In the genomic region with DNA sequence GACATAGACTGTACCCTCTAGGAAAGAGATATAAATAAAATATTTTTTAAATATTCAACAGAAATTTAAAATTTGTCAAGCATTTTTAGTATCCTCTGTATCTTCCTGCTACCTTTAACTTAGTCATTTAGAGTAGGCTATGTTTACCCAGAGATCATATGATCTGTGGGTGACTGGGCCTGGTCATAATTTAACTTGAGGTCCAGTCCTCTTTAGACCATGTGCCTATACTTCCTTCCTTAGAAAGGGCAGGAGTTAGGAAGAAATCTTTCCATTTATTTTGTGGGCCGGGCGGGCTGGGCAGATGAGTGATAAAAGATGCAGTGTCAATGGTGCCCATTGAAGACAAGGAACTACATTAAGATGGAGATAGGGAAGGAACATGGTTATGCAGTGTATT, we compare ENCODE assay signal across 1 cellular context.
TF ChIP-seq lines count a peak whose summit lies in the region.

No MANE protein-coding gene starts in this region.

TF ChIP-seq in HepG2, 621 proteins besides CTCF, POLR2A, EP300 and RAD21 (continued from another document and continues in another):
- no peak for TF ChIP-seq NONO (IDR thresholded peaks at IDR 0.05)
- no peak for TF ChIP-seq NONO (CRISPR knock-in tag; conservative IDR thresholded peaks at IDR 0.05)
- no peak for TF ChIP-seq YY1 (IDR thresholded peaks at IDR 0.05; ENCODE audit: insufficient read depth, insufficient replicate concordance, low read depth, low read length)
- peak; percentile 68; the same call in 1 of the 2 replicates for TF ChIP-seq PPARG (CRISPR knock-in tag; conservative IDR thresholded peaks at IDR 0.05)
- TF ChIP-seq MIXL1 (CRISPR knock-in tag; IDR thresholded peaks at IDR 0.05): 0 out of 2 replicates have a peak, but pooled peaks have one; percentile 26
- TF ChIP-seq, protein P1, sequence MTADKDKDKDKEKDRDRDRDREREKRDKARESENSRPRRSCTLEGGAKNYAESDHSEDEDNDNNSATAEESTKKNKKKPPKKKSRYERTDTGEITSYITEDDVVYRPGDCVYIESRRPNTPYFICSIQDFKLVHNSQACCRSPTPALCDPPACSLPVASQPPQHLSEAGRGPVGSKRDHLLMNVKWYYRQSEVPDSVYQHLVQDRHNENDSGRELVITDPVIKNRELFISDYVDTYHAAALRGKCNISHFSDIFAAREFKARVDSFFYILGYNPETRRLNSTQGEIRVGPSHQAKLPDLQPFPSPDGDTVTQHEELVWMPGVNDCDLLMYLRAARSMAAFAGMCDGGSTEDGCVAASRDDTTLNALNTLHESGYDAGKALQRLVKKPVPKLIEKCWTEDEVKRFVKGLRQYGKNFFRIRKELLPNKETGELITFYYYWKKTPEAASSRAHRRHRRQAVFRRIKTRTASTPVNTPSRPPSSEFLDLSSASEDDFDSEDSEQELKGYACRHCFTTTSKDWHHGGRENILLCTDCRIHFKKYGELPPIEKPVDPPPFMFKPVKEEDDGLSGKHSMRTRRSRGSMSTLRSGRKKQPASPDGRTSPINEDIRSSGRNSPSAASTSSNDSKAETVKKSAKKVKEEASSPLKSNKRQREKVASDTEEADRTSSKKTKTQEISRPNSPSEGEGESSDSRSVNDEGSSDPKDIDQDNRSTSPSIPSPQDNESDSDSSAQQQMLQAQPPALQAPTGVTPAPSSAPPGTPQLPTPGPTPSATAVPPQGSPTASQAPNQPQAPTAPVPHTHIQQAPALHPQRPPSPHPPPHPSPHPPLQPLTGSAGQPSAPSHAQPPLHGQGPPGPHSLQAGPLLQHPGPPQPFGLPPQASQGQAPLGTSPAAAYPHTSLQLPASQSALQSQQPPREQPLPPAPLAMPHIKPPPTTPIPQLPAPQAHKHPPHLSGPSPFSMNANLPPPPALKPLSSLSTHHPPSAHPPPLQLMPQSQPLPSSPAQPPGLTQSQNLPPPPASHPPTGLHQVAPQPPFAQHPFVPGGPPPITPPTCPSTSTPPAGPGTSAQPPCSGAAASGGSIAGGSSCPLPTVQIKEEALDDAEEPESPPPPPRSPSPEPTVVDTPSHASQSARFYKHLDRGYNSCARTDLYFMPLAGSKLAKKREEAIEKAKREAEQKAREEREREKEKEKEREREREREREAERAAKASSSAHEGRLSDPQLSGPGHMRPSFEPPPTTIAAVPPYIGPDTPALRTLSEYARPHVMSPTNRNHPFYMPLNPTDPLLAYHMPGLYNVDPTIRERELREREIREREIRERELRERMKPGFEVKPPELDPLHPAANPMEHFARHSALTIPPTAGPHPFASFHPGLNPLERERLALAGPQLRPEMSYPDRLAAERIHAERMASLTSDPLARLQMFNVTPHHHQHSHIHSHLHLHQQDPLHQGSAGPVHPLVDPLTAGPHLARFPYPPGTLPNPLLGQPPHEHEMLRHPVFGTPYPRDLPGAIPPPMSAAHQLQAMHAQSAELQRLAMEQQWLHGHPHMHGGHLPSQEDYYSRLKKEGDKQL (CRISPR knock-in tag; IDR thresholded peaks at IDR 0.05; ENCODE audit: low read depth): no peak
- no peak for TF ChIP-seq ZFP90 (CRISPR knock-in tag; IDR thresholded peaks at IDR 0.05; ENCODE audit: borderline replicate concordance)
- peak; percentile 32; the same call in 1 of the 2 replicates for TF ChIP-seq GATAD2A (CRISPR knock-in tag; IDR thresholded peaks at IDR 0.05)
- no peak for TF ChIP-seq ZNF337 (CRISPR knock-in tag; IDR thresholded peaks at IDR 0.05; ENCODE audit: borderline replicate concordance, low read depth)
- TF ChIP-seq ZBTB21 (CRISPR knock-in tag; IDR thresholded peaks at IDR 0.05): no peak
- TF ChIP-seq SP5 (CRISPR knock-in tag; IDR thresholded peaks at IDR 0.05; ENCODE audit: borderline replicate concordance, low read depth): no peak
- TF ChIP-seq FOXP1 (IDR thresholded peaks at IDR 0.05): no peak
- no peak for TF ChIP-seq FOXP1 (CRISPR knock-in tag; IDR thresholded peaks at IDR 0.05)
- TF ChIP-seq, protein P2, sequence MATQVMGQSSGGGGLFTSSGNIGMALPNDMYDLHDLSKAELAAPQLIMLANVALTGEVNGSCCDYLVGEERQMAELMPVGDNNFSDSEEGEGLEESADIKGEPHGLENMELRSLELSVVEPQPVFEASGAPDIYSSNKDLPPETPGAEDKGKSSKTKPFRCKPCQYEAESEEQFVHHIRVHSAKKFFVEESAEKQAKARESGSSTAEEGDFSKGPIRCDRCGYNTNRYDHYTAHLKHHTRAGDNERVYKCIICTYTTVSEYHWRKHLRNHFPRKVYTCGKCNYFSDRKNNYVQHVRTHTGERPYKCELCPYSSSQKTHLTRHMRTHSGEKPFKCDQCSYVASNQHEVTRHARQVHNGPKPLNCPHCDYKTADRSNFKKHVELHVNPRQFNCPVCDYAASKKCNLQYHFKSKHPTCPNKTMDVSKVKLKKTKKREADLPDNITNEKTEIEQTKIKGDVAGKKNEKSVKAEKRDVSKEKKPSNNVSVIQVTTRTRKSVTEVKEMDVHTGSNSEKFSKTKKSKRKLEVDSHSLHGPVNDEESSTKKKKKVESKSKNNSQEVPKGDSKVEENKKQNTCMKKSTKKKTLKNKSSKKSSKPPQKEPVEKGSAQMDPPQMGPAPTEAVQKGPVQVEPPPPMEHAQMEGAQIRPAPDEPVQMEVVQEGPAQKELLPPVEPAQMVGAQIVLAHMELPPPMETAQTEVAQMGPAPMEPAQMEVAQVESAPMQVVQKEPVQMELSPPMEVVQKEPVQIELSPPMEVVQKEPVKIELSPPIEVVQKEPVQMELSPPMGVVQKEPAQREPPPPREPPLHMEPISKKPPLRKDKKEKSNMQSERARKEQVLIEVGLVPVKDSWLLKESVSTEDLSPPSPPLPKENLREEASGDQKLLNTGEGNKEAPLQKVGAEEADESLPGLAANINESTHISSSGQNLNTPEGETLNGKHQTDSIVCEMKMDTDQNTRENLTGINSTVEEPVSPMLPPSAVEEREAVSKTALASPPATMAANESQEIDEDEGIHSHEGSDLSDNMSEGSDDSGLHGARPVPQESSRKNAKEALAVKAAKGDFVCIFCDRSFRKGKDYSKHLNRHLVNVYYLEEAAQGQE (IDR thresholded peaks at IDR 0.05; ENCODE audit: borderline replicate concordance in 1 of 2, low read depth in 1 of 2, low read length in 2 of 2): no peak
- no peak for TF ChIP-seq ZNF670 (CRISPR knock-in tag; IDR thresholded peaks at IDR 0.05; ENCODE audit: borderline replicate concordance)
- TF ChIP-seq, protein P3, sequence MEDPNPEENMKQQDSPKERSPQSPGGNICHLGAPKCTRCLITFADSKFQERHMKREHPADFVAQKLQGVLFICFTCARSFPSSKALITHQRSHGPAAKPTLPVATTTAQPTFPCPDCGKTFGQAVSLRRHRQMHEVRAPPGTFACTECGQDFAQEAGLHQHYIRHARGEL (CRISPR knock-in tag; IDR thresholded peaks at IDR 0.05): no peak
- TF ChIP-seq NPAS2 (CRISPR knock-in tag; IDR thresholded peaks at IDR 0.05; ENCODE audit: borderline replicate concordance): no peak
- TF ChIP-seq, protein P4, sequence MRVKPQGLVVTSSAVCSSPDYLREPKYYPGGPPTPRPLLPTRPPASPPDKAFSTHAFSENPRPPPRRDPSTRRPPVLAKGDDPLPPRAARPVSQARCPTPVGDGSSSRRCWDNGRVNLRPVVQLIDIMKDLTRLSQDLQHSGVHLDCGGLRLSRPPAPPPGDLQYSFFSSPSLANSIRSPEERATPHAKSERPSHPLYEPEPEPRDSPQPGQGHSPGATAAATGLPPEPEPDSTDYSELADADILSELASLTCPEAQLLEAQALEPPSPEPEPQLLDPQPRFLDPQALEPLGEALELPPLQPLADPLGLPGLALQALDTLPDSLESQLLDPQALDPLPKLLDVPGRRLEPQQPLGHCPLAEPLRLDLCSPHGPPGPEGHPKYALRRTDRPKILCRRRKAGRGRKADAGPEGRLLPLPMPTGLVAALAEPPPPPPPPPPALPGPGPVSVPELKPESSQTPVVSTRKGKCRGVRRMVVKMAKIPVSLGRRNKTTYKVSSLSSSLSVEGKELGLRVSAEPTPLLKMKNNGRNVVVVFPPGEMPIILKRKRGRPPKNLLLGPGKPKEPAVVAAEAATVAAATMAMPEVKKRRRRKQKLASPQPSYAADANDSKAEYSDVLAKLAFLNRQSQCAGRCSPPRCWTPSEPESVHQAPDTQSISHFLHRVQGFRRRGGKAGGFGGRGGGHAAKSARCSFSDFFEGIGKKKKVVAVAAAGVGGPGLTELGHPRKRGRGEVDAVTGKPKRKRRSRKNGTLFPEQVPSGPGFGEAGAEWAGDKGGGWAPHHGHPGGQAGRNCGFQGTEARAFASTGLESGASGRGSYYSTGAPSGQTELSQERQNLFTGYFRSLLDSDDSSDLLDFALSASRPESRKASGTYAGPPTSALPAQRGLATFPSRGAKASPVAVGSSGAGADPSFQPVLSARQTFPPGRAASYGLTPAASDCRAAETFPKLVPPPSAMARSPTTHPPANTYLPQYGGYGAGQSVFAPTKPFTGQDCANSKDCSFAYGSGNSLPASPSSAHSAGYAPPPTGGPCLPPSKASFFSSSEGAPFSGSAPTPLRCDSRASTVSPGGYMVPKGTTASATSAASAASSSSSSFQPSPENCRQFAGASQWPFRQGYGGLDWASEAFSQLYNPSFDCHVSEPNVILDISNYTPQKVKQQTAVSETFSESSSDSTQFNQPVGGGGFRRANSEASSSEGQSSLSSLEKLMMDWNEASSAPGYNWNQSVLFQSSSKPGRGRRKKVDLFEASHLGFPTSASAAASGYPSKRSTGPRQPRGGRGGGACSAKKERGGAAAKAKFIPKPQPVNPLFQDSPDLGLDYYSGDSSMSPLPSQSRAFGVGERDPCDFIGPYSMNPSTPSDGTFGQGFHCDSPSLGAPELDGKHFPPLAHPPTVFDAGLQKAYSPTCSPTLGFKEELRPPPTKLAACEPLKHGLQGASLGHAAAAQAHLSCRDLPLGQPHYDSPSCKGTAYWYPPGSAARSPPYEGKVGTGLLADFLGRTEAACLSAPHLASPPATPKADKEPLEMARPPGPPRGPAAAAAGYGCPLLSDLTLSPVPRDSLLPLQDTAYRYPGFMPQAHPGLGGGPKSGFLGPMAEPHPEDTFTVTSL (CRISPR knock-in tag; IDR thresholded peaks at IDR 0.05; ENCODE audit: borderline replicate concordance): peak; percentile 45; the same call in 1 of the 2 replicates
- no peak for TF ChIP-seq ZFP37 (CRISPR knock-in tag; IDR thresholded peaks at IDR 0.05; ENCODE audit: borderline replicate concordance)
- no peak for TF ChIP-seq HDAC1 (CRISPR knock-in tag; IDR thresholded peaks at IDR 0.05)
- no peak for TF ChIP-seq HMG20B (CRISPR knock-in tag; conservative IDR thresholded peaks at IDR 0.05)
- TF ChIP-seq EZH2 (conservative IDR thresholded peaks at IDR 0.05; ENCODE audit: low read depth, low read length): no peak
- TF ChIP-seq, protein P5, sequence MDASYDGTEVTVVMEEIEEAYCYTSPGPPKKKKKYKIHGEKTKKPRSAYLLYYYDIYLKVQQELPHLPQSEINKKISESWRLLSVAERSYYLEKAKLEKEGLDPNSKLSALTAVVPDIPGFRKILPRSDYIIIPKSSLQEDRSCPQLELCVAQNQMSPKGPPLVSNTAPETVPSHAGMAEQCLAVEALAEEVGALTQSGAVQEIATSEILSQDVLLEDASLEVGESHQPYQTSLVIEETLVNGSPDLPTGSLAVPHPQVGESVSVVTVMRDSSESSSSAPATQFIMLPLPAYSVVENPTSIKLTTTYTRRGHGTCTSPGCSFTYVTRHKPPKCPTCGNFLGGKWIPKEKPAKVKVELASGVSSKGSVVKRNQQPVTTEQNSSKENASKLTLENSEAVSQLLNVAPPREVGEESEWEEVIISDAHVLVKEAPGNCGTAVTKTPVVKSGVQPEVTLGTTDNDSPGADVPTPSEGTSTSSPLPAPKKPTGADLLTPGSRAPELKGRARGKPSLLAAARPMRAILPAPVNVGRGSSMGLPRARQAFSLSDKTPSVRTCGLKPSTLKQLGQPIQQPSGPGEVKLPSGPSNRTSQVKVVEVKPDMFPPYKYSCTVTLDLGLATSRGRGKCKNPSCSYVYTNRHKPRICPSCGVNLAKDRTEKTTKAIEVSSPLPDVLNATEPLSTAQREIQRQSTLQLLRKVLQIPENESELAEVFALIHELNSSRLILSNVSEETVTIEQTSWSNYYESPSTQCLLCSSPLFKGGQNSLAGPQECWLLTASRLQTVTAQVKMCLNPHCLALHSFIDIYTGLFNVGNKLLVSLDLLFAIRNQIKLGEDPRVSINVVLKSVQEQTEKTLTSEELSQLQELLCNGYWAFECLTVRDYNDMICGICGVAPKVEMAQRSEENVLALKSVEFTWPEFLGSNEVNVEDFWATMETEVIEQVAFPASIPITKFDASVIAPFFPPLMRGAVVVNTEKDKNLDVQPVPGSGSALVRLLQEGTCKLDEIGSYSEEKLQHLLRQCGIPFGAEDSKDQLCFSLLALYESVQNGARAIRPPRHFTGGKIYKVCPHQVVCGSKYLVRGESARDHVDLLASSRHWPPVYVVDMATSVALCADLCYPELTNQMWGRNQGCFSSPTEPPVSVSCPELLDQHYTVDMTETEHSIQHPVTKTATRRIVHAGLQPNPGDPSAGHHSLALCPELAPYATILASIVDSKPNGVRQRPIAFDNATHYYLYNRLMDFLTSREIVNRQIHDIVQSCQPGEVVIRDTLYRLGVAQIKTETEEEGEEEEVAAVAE (CRISPR knock-in tag; IDR thresholded peaks at IDR 0.05; ENCODE audit: borderline replicate concordance): no peak
- no peak for TF ChIP-seq BHLHE40 (IDR thresholded peaks at IDR 0.05; ENCODE audit: low read length)
- TF ChIP-seq, protein P6, sequence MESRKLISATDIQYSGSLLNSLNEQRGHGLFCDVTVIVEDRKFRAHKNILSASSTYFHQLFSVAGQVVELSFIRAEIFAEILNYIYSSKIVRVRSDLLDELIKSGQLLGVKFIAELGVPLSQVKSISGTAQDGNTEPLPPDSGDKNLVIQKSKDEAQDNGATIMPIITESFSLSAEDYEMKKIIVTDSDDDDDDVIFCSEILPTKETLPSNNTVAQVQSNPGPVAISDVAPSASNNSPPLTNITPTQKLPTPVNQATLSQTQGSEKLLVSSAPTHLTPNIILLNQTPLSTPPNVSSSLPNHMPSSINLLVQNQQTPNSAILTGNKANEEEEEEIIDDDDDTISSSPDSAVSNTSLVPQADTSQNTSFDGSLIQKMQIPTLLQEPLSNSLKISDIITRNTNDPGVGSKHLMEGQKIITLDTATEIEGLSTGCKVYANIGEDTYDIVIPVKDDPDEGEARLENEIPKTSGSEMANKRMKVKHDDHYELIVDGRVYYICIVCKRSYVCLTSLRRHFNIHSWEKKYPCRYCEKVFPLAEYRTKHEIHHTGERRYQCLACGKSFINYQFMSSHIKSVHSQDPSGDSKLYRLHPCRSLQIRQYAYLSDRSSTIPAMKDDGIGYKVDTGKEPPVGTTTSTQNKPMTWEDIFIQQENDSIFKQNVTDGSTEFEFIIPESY (CRISPR knock-in tag; IDR thresholded peaks at IDR 0.05): no peak
- 0 out of 2 replicates have a peak, but pooled peaks have one; percentile 8 for TF ChIP-seq FOSL2 (CRISPR knock-in tag; IDR thresholded peaks at IDR 0.05)
- no peak for TF ChIP-seq MBD4 (IDR thresholded peaks at IDR 0.05; ENCODE audit: borderline replicate concordance, low read length)
- no peak for TF ChIP-seq ZNF432 (CRISPR knock-in tag; IDR thresholded peaks at IDR 0.05; ENCODE audit: borderline replicate concordance)
- no peak for TF ChIP-seq ZNF616 (CRISPR knock-in tag; IDR thresholded peaks at IDR 0.05; ENCODE audit: low read depth)
